8 cellular contexts compared by ENCODE assay signal in genomic region chr4:73704314-73705055, GRCh38. TPM values are rescaled to one million over a fixed set of nuclear protein-coding genes. Genes with fewer than 3 reads are reported as not detected.
A peak's percentile ranks its signal among the peaks of the same experiment; 100 is the strongest.
DNase-seq lines count a peak whose midpoint lies in the region; ATAC-seq and TF ChIP-seq lines count a peak whose summit lies in the region.

No MANE protein-coding gene starts in this region.

- H3K79me2 ChIP-seq in fibroblast of lung (ENCODE audit: control insufficient read depth, insufficient read depth, low read length) = no peaks in the 10 kb centered on the region
- H3K79me2 ChIP-seq in osteoblast (ENCODE audit: insufficient read depth, low read length) = no peaks in the 10 kb centered on the region

- peak overlapping the region; percentile 77 for H3K27ac ChIP-seq in fibroblast of lung (ENCODE audit: insufficient read depth, low read length)
- peak overlapping the region; percentile 94 for H3K27ac ChIP-seq in osteoblast (ENCODE audit: low read depth, low read length)

- H3K4me1 ChIP-seq in fibroblast of lung (ENCODE audit: control insufficient read depth, extremely low read depth, insufficient read depth, low read length) (peaks cover 24% of the 10 kb centered on the region), osteoblast (ENCODE audit: insufficient read depth, low read length) (peaks cover 57% of the 10 kb centered on the region)

- ATAC-seq in HG03108 (IDR thresholded peaks at IDR 0.05; ENCODE audit: unreplicated experiment) = peak; percentile 55

- H4K20me1 ChIP-seq in fibroblast of lung (ENCODE audit: control insufficient read depth, extremely low read depth, insufficient read depth, low read length) (no peaks in the 10 kb centered on the region), osteoblast (ENCODE audit: insufficient read depth, low read length) (no peaks in the 10 kb centered on the region)

- H3K9me3 ChIP-seq in fibroblast of lung (ENCODE audit: control insufficient read depth, insufficient read depth, low read depth, low read length) = no peaks in the 10 kb centered on the region
- H3K9me3 ChIP-seq in osteoblast (ENCODE audit: low read depth, low read length) = no peaks in the 10 kb centered on the region

- H3K36me3 ChIP-seq in fibroblast of lung (ENCODE audit: control insufficient read depth, insufficient read depth, low read length) = no peaks in the 10 kb centered on the region
- no peaks in the 10 kb centered on the region for H3K36me3 ChIP-seq in osteoblast (ENCODE audit: insufficient read depth, low read length)

- H3K9ac ChIP-seq in fibroblast of lung (ENCODE audit: insufficient read depth, low read length) = no peak overlapping the region

- peak overlapping the region; percentile 34 for H3K4me2 ChIP-seq in fibroblast of lung (ENCODE audit: extremely low read depth, insufficient read depth, low read length)
- H3K4me2 ChIP-seq in osteoblast (ENCODE audit: insufficient read depth, low read length) = peak overlapping the region; percentile 70

- H3K4me3 ChIP-seq in AG09309 (ENCODE audit: control insufficient read depth, low read depth, low read length) (no peak overlapping the region), fibroblast of lung (replicated peaks in 1 of 4; ENCODE audit: control extremely low read depth in 1 of 4, insufficient read depth in 1 of 4, low read depth in 3 of 4, low read length in 4 of 4) (no peak overlapping the region), osteoblast (ENCODE audit: insufficient read depth, low read length) (peak overlapping the region; percentile 22)

- H3K27me3 ChIP-seq in fibroblast of lung (ENCODE audit: control insufficient read depth, insufficient read depth, low read length) (no peaks in the 10 kb centered on the region), osteoblast (ENCODE audit: insufficient read depth, low read length) (no peaks in the 10 kb centered on the region)

- no peak for TF ChIP-seq CTCF in AG09309 (IDR thresholded peaks at IDR 0.05; ENCODE audit: control insufficient read depth, insufficient read depth, low read depth, low read length, missing control alignments)
- TF ChIP-seq CTCF in fibroblast of lung (conservative IDR thresholded peaks at IDR 0.05 in 1 of 2, IDR thresholded peaks at IDR 0.05 in 1 of 2; ENCODE audit: low read depth in 1 of 2, low read length in 2 of 2) = no peak
- TF ChIP-seq CTCF in osteoblast (IDR thresholded peaks at IDR 0.05; ENCODE audit: extremely low read depth, low read depth, low read length) = no peak

- DNase-seq in AG09309 (ENCODE audit: low read depth) = peak; percentile 99
- DNase-seq in SHP77 treated with DMSO at 0.1 percent for 48 hours (lab: John Stamatoyannopoulos, UW) = peak; percentile 42
- DNase-seq in fibroblast of lung (ENCODE audit: low read depth in 2 of 2) = peak; percentile 100
- peak; percentile 90 for DNase-seq in osteoblast (ENCODE audit: insufficient read length, low spot score, missing footprints)
- no peak for DNase-seq in superior temporal gyrus (ENCODE audit: extremely low spot score)
- no peak for DNase-seq in OCI-M2 (lab: John Stamatoyannopoulos, UW; ENCODE audit: unreplicated experiment)
- DNase-seq in NCI-H187 (lab: John Stamatoyannopoulos, UW) = no peak

- H2AFZ ChIP-seq in fibroblast of lung (ENCODE audit: low read length) (no peak overlapping the region), osteoblast (ENCODE audit: low read length) (no peak overlapping the region)

RNA-seq across cellular contexts. Expression of gene CXCL8, which starts 35.9 kb away (rescaled TPM):
- total RNA-seq in fibroblast of lung = 1.3 TPM in 2 replicates
- 1.2 and 1.4 TPM in 2 replicates for polyA plus RNA-seq in fibroblast of lung
- polyA plus RNA-seq in fibroblast of lung (2012) = 0.82 and 1.5 TPM in 2 replicates
- 3.7 and 4.6 TPM in 2 replicates for polyA minus RNA-seq in fibroblast of lung (ENCODE audit: low replicate concordance)
- total RNA-seq in osteoblast = 1.5 and 5.8 TPM in 2 replicates

Comparison
In these comparisons a context has a peak if more than half of its experiments do, and no peak if none do; other contexts are left out.
1. DNase-seq: peak in AG09309 (single experiment), SHP77 treated with DMSO at 0.1 percent for 48 hours (single experiment), fibroblast of lung (2 of 2) and osteoblast (single experiment); none in superior temporal gyrus (single experiment), OCI-M2 (single experiment) and NCI-H187 (0 of 2).